9 cellular contexts compared by ENCODE assay signal in genomic region chr9:38227656-38228055, GRCh38.
DNase-seq lines count a peak whose midpoint lies in the region; ATAC-seq, FAIRE-seq and TF ChIP-seq lines count a peak whose summit lies in the region.
"Had no signal": no experiment of that assay in that cellular context is flagged by ENCODE, and none has a peak within 500 bp of the region (broad histone marks: within the 10 kb centered on the region; RNA-seq: fewer than 3 reads in every experiment).

No MANE protein-coding gene starts in this region.

- H3K9me1 ChIP-seq in K562 (ENCODE audit: control insufficient read depth, insufficient read depth, low read length) = no peaks in the 10 kb centered on the region

- no peak overlapping the region for H3K4me2 ChIP-seq in K562 (ENCODE audit: insufficient read depth, low read length)

- no peak overlapping the region for H3K9ac ChIP-seq in K562 (ENCODE audit: insufficient read depth in 1 of 2, low read depth in 2 of 2, low read length in 2 of 2)

- TF ChIP-seq EP300 in K562 (IDR thresholded peaks at IDR 0.05; ENCODE audit: low read length) = no peak

- TF ChIP-seq CTCF in K562 (IDR thresholded peaks at IDR 0.05 in 2 of 3, conservative IDR thresholded peaks at IDR 0.05 in 1 of 3; ENCODE audit: insufficient read depth in 2 of 3, low read depth in 1 of 3, low read length in 3 of 3) (no peak), GM20000 (IDR thresholded peaks at IDR 0.05; ENCODE audit: extremely low read depth, missing control alignments) (no peak)

- POLR2A ChIA-PET in activated CD4-positive, alpha-beta T cell treated with anti-CD3 and anti-CD28 coated beads for 36 hours (lab: Charles Lee) = no interaction called here
- POLR2A ChIA-PET in K562 (lab: Yijun Ruan, JAX) = interaction anchor here (1.0 to 1.1 kb wide), 2 partner anchors 10 to 55 kb away, joined by 3 to 5 read pairs; no protein-coding TSS in a partner anchor

- peaks cover 7% of the 10 kb centered on the region; the same call in 1 of the 2 replicates for H4K20me1 ChIP-seq in K562 (replicated peaks; ENCODE audit: control insufficient read depth, insufficient read depth, low read length)

- peaks cover 17% of the 10 kb centered on the region for H3K4me1 Mint-ChIP-seq in activated CD4-positive, alpha-beta T cell treated with anti-CD3 and anti-CD28 coated beads for 36 hours
- peaks cover 18% of the 10 kb centered on the region for H3K4me1 Mint-ChIP-seq in stimulated activated effector memory CD8-positive, alpha-beta T cell treated with anti-CD3 and anti-CD28 coated beads, Interleukin-12 subunit alpha, Interleukin-12 subunit beta, amount 100 ng/mL, for 72 hours

- peak overlapping the region; percentile 49 for H3K4me3 Mint-ChIP-seq in activated CD4-positive, alpha-beta T cell treated with anti-CD3 and anti-CD28 coated beads for 36 hours
- peak overlapping the region; percentile 52 for H3K4me3 Mint-ChIP-seq in stimulated activated effector memory CD8-positive, alpha-beta T cell treated with anti-CD3 and anti-CD28 coated beads, Interleukin-12 subunit alpha, Interleukin-12 subunit beta, amount 100 ng/mL, for 72 hours

- H3K79me2 ChIP-seq in K562 (ENCODE audit: control insufficient read depth, insufficient read depth, low read length) = no peaks in the 10 kb centered on the region

- in situ Hi-C loops in K562 (cut with MboI) = no loop called here

- H3K27ac Mint-ChIP-seq in activated CD4-positive, alpha-beta T cell treated with anti-CD3 and anti-CD28 coated beads for 36 hours = no peak overlapping the region
- no peak overlapping the region for H3K27ac Mint-ChIP-seq in stimulated activated effector memory CD8-positive, alpha-beta T cell treated with anti-CD3 and anti-CD28 coated beads, Interleukin-12 subunit alpha, Interleukin-12 subunit beta, amount 100 ng/mL, for 72 hours

- no peaks in the 10 kb centered on the region for H3K9me3 ChIP-seq in K562 (replicated peaks; ENCODE audit: control insufficient read depth, insufficient read depth, low read depth, low read length)

- no TSS peak for BruUV-seq in K562 (replicated peaks; lab: Mats Ljungman, UMichigan)

- CTCF ChIA-PET in activated CD4-positive, alpha-beta T cell treated with anti-CD3 and anti-CD28 coated beads for 36 hours (lab: Charles Lee) = no interaction called here
- CTCF ChIA-PET in K562 (lab: Yijun Ruan, JAX; ENCODE audit: low intra/inter-chr PET ratio) = no interaction called here

- H3K27me3 ChIP-seq in K562 (ENCODE audit: control insufficient read depth in 2 of 2, insufficient read depth in 2 of 2, low read length in 2 of 2) = peaks cover 44 to 51% of the 10 kb centered on the region in 2 experiments

- H3K4me3 ChIP-seq in K562 = no peak overlapping the region

- no peak overlapping the region for H2AFZ ChIP-seq in K562 (ENCODE audit: low read depth, low read length)

- TF ChIP-seq RAD21 in K562 (CRISPR knock-in tag; conservative IDR thresholded peaks at IDR 0.05 in 1 of 2, IDR thresholded peaks at IDR 0.05 in 1 of 2) = no peak

- no peaks in the 10 kb centered on the region for H3K36me3 ChIP-seq in K562 (ENCODE audit: control insufficient read depth, insufficient read depth, low read length)

- FAIRE-seq in K562 (lab: Jason Lieb, UNC) = no peak

- intact Hi-C loops in activated CD4-positive, alpha-beta T cell treated with anti-CD3 and anti-CD28 coated beads for 36 hours (cut with DNase I, micrococcal nuclease) = no loop called here
- intact Hi-C loops in K562 (cut with micrococcal nuclease) = no loop called here

- 9% methylated on average over 10 of the region's 10 CpGs for WGBS in K562 (ENCODE audit: insufficient coverage, low coverage, missing lambda C conversion rate)

- H3K27ac ChIP-seq in K562 (ENCODE audit: extremely low read depth, low read depth, low read length) = no peak overlapping the region
- H3K27ac ChIP-seq: C4-2B had no signal

- no peaks in the 10 kb centered on the region for H3K36me3 Mint-ChIP-seq in activated CD4-positive, alpha-beta T cell treated with anti-CD3 and anti-CD28 coated beads for 36 hours (ENCODE audit: low read depth)
- no peaks in the 10 kb centered on the region for H3K36me3 Mint-ChIP-seq in stimulated activated effector memory CD8-positive, alpha-beta T cell treated with anti-CD3 and anti-CD28 coated beads, Interleukin-12 subunit alpha, Interleukin-12 subunit beta, amount 100 ng/mL, for 72 hours

- peaks cover 4% of the 10 kb centered on the region for H3K27me3 Mint-ChIP-seq in activated CD4-positive, alpha-beta T cell treated with anti-CD3 and anti-CD28 coated beads for 36 hours

- H3K4me1 ChIP-seq in K562 (replicated peaks in 1 of 2; ENCODE audit: control insufficient read depth in 2 of 2, insufficient read depth in 2 of 2, low read length in 2 of 2) = peaks cover 10 to 15% of the 10 kb centered on the region in 2 experiments

- TF ChIP-seq POLR2A in K562 (conservative IDR thresholded peaks at IDR 0.05) = no peak

- peak; percentile 30 for DNase-seq in activated CD4-positive, alpha-beta T cell treated with anti-CD3 and anti-CD28 coated beads for 36 hours
- no peak for DNase-seq in activated CD4-positive, alpha-beta T cell treated with anti-CD3 and anti-CD28 coated beads for 4 hours
- peak; percentile 48 for DNase-seq in NCI-H510A (lab: John Stamatoyannopoulos, UW)
- DNase-seq in K562 (ENCODE audit: extremely low read depth in 1 of 4, low spot score in 3 of 4) = no peak
- no peak for DNase-seq in stimulated activated effector memory CD8-positive, alpha-beta T cell treated with anti-CD3 and anti-CD28 coated beads, Interleukin-12 subunit alpha, Interleukin-12 subunit beta, amount 100 ng/mL, for 72 hours (ENCODE audit: low spot score in 2 of 2)
- DNase-seq in GM20000 (ENCODE audit: low spot score) = no peak
- no peak for DNase-seq in NCI-H2227 (lab: John Stamatoyannopoulos, UW; ENCODE audit: unreplicated experiment)

- ATAC-seq in activated CD4-positive, alpha-beta T cell treated with anti-CD3 and anti-CD28 coated beads for 36 hours = peak; percentile 50
- ATAC-seq in K562 (peak; percentile 30; the same call in 2 of the 3 replicates), GM21825 (IDR thresholded peaks at IDR 0.05; ENCODE audit: unreplicated experiment) (no peak)
- peak; percentile 57 for ATAC-seq in stimulated activated effector memory CD8-positive, alpha-beta T cell treated with anti-CD3 and anti-CD28 coated beads, Interleukin-12 subunit alpha, Interleukin-12 subunit beta, amount 100 ng/mL, for 72 hours

- no peaks in the 10 kb centered on the region for H3K9me3 Mint-ChIP-seq in activated CD4-positive, alpha-beta T cell treated with anti-CD3 and anti-CD28 coated beads for 36 hours (ENCODE audit: low read depth)
- no peaks in the 10 kb centered on the region for H3K9me3 Mint-ChIP-seq in stimulated activated effector memory CD8-positive, alpha-beta T cell treated with anti-CD3 and anti-CD28 coated beads, Interleukin-12 subunit alpha, Interleukin-12 subunit beta, amount 100 ng/mL, for 72 hours

TF ChIP-seq in K562, 482 proteins besides CTCF, POLR2A, EP300 and RAD21:
- TF ChIP-seq CREB5 (CRISPR knock-in tag; IDR thresholded peaks at IDR 0.05) = no peak
- 0 out of 2 replicates have a peak, but pooled peaks have one; percentile 22 for TF ChIP-seq ZNF395 (CRISPR knock-in tag; IDR thresholded peaks at IDR 0.05)

Comparison
In these comparisons a context has a peak if more than half of its experiments do, and no peak if none do; other contexts are left out.
1. DNase-seq: peak in activated CD4-positive, alpha-beta T cell treated with anti-CD3 and anti-CD28 coated beads for 36 hours (single experiment) and NCI-H510A (single experiment); none in activated CD4-positive, alpha-beta T cell treated with anti-CD3 and anti-CD28 coated beads for 4 hours (0 of 2), K562 (0 of 4), stimulated activated effector memory CD8-positive, alpha-beta T cell treated with anti-CD3 and anti-CD28 coated beads, Interleukin-12 subunit alpha, Interleukin-12 subunit beta, amount 100 ng/mL, for 72 hours (0 of 2), GM20000 (single experiment) and NCI-H2227 (single experiment).